ENCODE assay signal across 8 cellular contexts in genomic region chr3:67654832-67655152, GRCh38. TPM values are rescaled to one million over a fixed set of nuclear protein-coding genes. Genes with fewer than 3 reads are reported as not detected.
DNase-seq lines count a peak whose midpoint lies in the region; ATAC-seq, FAIRE-seq and TF ChIP-seq lines count a peak whose summit lies in the region.

No MANE protein-coding gene starts in this region.

- TF ChIP-seq POLR2A in H54 (IDR thresholded peaks at IDR 0.05; ENCODE audit: low read depth, low read length): no peak

- ATAC-seq in SK-N-SH treated with all-trans-retinoic acid at 6 μM for 48 hours (no peak), GM21786 (IDR thresholded peaks at IDR 0.05; ENCODE audit: unreplicated experiment) (no peak), HG02642 (IDR thresholded peaks at IDR 0.05; ENCODE audit: poor library complexity, unreplicated experiment) (no peak)
- no peak for ATAC-seq in stimulated activated memory B cell treated with anti-CD40 and anti-IgM and Interleukin-4, amounts not matched to agents 10 μg/mL and 1 μg/mL and 100 μg/mL, for 72 hours

- H3K79me2 ChIP-seq in SK-N-SH (ENCODE audit: insufficient read depth): peaks cover 47% of the 10 kb centered on the region

- peaks cover 0 to 6% of the 10 kb centered on the region in 2 experiments for H3K36me3 ChIP-seq in SK-N-SH (replicated peaks in 1 of 2; ENCODE audit: control insufficient read depth in 1 of 2, insufficient read depth in 2 of 2, low read length in 1 of 2)

- H3K9me3 ChIP-seq in SK-N-SH: no peaks in the 10 kb centered on the region

- H3K4me2 ChIP-seq in SK-N-SH: peak overlapping the region; percentile 81

- no peak for TF ChIP-seq CTCF in SK-N-SH (IDR thresholded peaks at IDR 0.05)

- H3K9me3 Mint-ChIP-seq in activated T-helper 2 cell treated with anti-CD3 and anti-CD28 coated beads, Interferon-gamma antibody, Interleukin-2, Interleukin-4, amounts not matched to agents 10 μg/mL and 5 μg/mL and 100 μg/mL, durations not matched to agents 14 hours and 24 hours and 36 hours: peaks cover 15% of the 10 kb centered on the region
- H3K9me3 Mint-ChIP-seq in stimulated activated memory B cell treated with anti-CD40 and anti-IgM and Interleukin-4, amounts not matched to agents 10 μg/mL and 1 μg/mL and 100 μg/mL, for 72 hours: no peaks in the 10 kb centered on the region

- H3K27ac ChIP-seq in SK-N-SH (ENCODE audit: low read depth in 2 of 2, low read length in 1 of 2): peak overlapping the region; percentile 88 to 91

- H3K9ac ChIP-seq in SK-N-SH: peak overlapping the region; percentile 99

- H3K27ac Mint-ChIP-seq in activated T-helper 2 cell treated with anti-CD3 and anti-CD28 coated beads, Interferon-gamma antibody, Interleukin-2, Interleukin-4, amounts not matched to agents 10 μg/mL and 5 μg/mL and 100 μg/mL, durations not matched to agents 14 hours and 24 hours and 36 hours: peak overlapping the region; percentile 76
- peak overlapping the region; percentile 87 for H3K27ac Mint-ChIP-seq in stimulated activated memory B cell treated with anti-CD40 and anti-IgM and Interleukin-4, amounts not matched to agents 10 μg/mL and 1 μg/mL and 100 μg/mL, for 72 hours

- H3K27me3 Mint-ChIP-seq in activated T-helper 2 cell treated with anti-CD3 and anti-CD28 coated beads, Interferon-gamma antibody, Interleukin-2, Interleukin-4, amounts not matched to agents 10 μg/mL and 5 μg/mL and 100 μg/mL, durations not matched to agents 14 hours and 24 hours and 36 hours (ENCODE audit: low read depth): peaks cover 4% of the 10 kb centered on the region
- no peaks in the 10 kb centered on the region for H3K27me3 Mint-ChIP-seq in stimulated activated memory B cell treated with anti-CD40 and anti-IgM and Interleukin-4, amounts not matched to agents 10 μg/mL and 1 μg/mL and 100 μg/mL, for 72 hours

- CTCF ChIA-PET in SK-N-SH (lab: Yijun Ruan, JAX): interaction anchor here (1.1 to 2.5 kb wide), 5 partner anchors 10 to 270 kb away, joined by 3 to 6 read pairs (median 3); no protein-coding TSS in a partner anchor

- H2AFZ ChIP-seq in SK-N-SH (ENCODE audit: low read depth): peak overlapping the region; percentile 93

- intact Hi-C loops in activated T-helper 2 cell treated with anti-CD3 and anti-CD28 coated beads, Interferon-gamma antibody, Interleukin-2, Interleukin-4, amounts not matched to agents 10 μg/mL and 5 μg/mL and 100 μg/mL, durations not matched to agents 14 hours and 24 hours and 36 hours (cut with micrococcal nuclease): loop anchor here (1.0 to 10.0 kb wide), 8 partner anchors 19 to 1430 kb away; partner anchors contain the start of genes ARL6IP5, KBTBD8 and UBA3

- H3K4me1 ChIP-seq in SK-N-SH (ENCODE audit: control insufficient read depth in 1 of 2, insufficient read depth in 2 of 2, low read depth in 1 of 2, low read length in 1 of 2): peaks cover 0 to 10% of the 10 kb centered on the region in 2 experiments; a peak in 2 of 4 replicates

- H3K4me1 Mint-ChIP-seq in activated T-helper 2 cell treated with anti-CD3 and anti-CD28 coated beads, Interferon-gamma antibody, Interleukin-2, Interleukin-4, amounts not matched to agents 10 μg/mL and 5 μg/mL and 100 μg/mL, durations not matched to agents 14 hours and 24 hours and 36 hours (ENCODE audit: low read depth): peaks cover 47% of the 10 kb centered on the region
- H3K4me1 Mint-ChIP-seq in stimulated activated memory B cell treated with anti-CD40 and anti-IgM and Interleukin-4, amounts not matched to agents 10 μg/mL and 1 μg/mL and 100 μg/mL, for 72 hours: peaks cover 49% of the 10 kb centered on the region

- no peak for FAIRE-seq in H54 (lab: Jason Lieb, UNC)

- no peaks in the 10 kb centered on the region for H4K20me1 ChIP-seq in SK-N-SH (ENCODE audit: insufficient read depth)

- WGBS in SK-N-SH (ENCODE audit: low lambda C conversion rate): 20% methylated on average over 1 of the region's 11 CpGs

- DNase-seq in SK-N-SH (no peak), H54 (ENCODE audit: insufficient read length, low spot score) (no peak)
- no peak for DNase-seq in activated T-helper 2 cell treated with anti-CD3 and anti-CD28 coated beads, Interferon-gamma antibody, Interleukin-2, Interleukin-4, amounts not matched to agents 10 μg/mL and 5 μg/mL and 100 μg/mL, durations not matched to agents 14 hours and 24 hours and 36 hours (ENCODE audit: low spot score)

- H3K4me3 ChIP-seq in SK-N-SH (ENCODE audit: low read depth in 2 of 2, low read length in 1 of 2) (peak overlapping the region; percentile 69 to 90), iPS-11a (ENCODE audit: low read depth, low read length) (peak overlapping the region; percentile 9)

- no peaks in the 10 kb centered on the region for H3K9me2 ChIP-seq in SK-N-SH

- TF ChIP-seq RAD21 in SK-N-SH (IDR thresholded peaks at IDR 0.05; ENCODE audit: low read length): no peak

- H3K27me3 ChIP-seq in SK-N-SH (ENCODE audit: insufficient read depth): no peaks in the 10 kb centered on the region

- H3K36me3 Mint-ChIP-seq in activated T-helper 2 cell treated with anti-CD3 and anti-CD28 coated beads, Interferon-gamma antibody, Interleukin-2, Interleukin-4, amounts not matched to agents 10 μg/mL and 5 μg/mL and 100 μg/mL, durations not matched to agents 14 hours and 24 hours and 36 hours (ENCODE audit: low read depth): peaks cover 28% of the 10 kb centered on the region
- peaks cover 14% of the 10 kb centered on the region for H3K36me3 Mint-ChIP-seq in stimulated activated memory B cell treated with anti-CD40 and anti-IgM and Interleukin-4, amounts not matched to agents 10 μg/mL and 1 μg/mL and 100 μg/mL, for 72 hours

- no peak for TF ChIP-seq EP300 in SK-N-SH (IDR thresholded peaks at IDR 0.05; ENCODE audit: borderline replicate concordance in 1 of 2, low read depth in 1 of 2, low read length in 1 of 2)

- H3F3A ChIP-seq in SK-N-SH (replicated peaks; ENCODE audit: insufficient read depth): peaks cover 14% of the 10 kb centered on the region

- POLR2A ChIA-PET in SK-N-SH (lab: Yijun Ruan, JAX): interaction anchor here (0.6 to 1.4 kb wide), 3 partner anchors 10 to 160 kb away, joined by 3 read pairs; no protein-coding TSS in a partner anchor

- H3K4me3 Mint-ChIP-seq in activated T-helper 2 cell treated with anti-CD3 and anti-CD28 coated beads, Interferon-gamma antibody, Interleukin-2, Interleukin-4, amounts not matched to agents 10 μg/mL and 5 μg/mL and 100 μg/mL, durations not matched to agents 14 hours and 24 hours and 36 hours (ENCODE audit: low read depth): peak overlapping the region; percentile 78
- peak overlapping the region; percentile 81 for H3K4me3 Mint-ChIP-seq in stimulated activated memory B cell treated with anti-CD40 and anti-IgM and Interleukin-4, amounts not matched to agents 10 μg/mL and 1 μg/mL and 100 μg/mL, for 72 hours

TF ChIP-seq in SK-N-SH, 30 proteins besides CTCF, POLR2A, EP300 and RAD21 (continues in another document):
- TF ChIP-seq FOXM1 (IDR thresholded peaks at IDR 0.05; ENCODE audit: low read depth) (no peak), FOSL2 (IDR thresholded peaks at IDR 0.05; ENCODE audit: borderline replicate concordance, low read depth) (no peak), RCOR1 (IDR thresholded peaks at IDR 0.05; ENCODE audit: low read length) (no peak), SMC3 (IDR thresholded peaks at IDR 0.05; ENCODE audit: low read depth, low read length) (no peak), ELF1 (IDR thresholded peaks at IDR 0.05) (no peak), GATA2 (CRISPR knock-in tag; IDR thresholded peaks at IDR 0.05) (no peak), TEAD4 (IDR thresholded peaks at IDR 0.05; ENCODE audit: borderline replicate concordance, insufficient read depth) (no peak), GABPA (IDR thresholded peaks at IDR 0.05; ENCODE audit: low read depth) (no peak), YY1 (IDR thresholded peaks at IDR 0.05; ENCODE audit: low read depth) (no peak), SIN3A (IDR thresholded peaks at IDR 0.05; ENCODE audit: borderline replicate concordance, low read depth, low read length) (no peak)
- TF ChIP-seq, protein P1, sequence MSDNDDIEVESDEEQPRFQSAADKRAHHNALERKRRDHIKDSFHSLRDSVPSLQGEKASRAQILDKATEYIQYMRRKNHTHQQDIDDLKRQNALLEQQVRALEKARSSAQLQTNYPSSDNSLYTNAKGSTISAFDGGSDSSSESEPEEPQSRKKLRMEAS (IDR thresholded peaks at IDR 0.05; ENCODE audit: low read depth): no peak

TF ChIP-seq in SK-N-SH treated with all-trans-retinoic acid at 6 μM for 48 hours, 23 proteins besides CTCF, POLR2A, EP300 and RAD21 (continues in another document):
- no peak for TF ChIP-seq OSR1 (CRISPR knock-in tag; IDR thresholded peaks at IDR 0.05)
- TF ChIP-seq ZNF8 (CRISPR knock-in tag; IDR thresholded peaks at IDR 0.05): no peak
- no peak for TF ChIP-seq ARNTL (CRISPR knock-in tag; IDR thresholded peaks at IDR 0.05; ENCODE audit: borderline replicate concordance, low read depth)
- no peak for TF ChIP-seq ZNF70 (CRISPR knock-in tag; IDR thresholded peaks at IDR 0.05)
- no peak for TF ChIP-seq CREB5 (CRISPR knock-in tag; IDR thresholded peaks at IDR 0.05; ENCODE audit: low read depth)
- no peak for TF ChIP-seq ESRRG (CRISPR knock-in tag; IDR thresholded peaks at IDR 0.05)
- TF ChIP-seq RARB (CRISPR knock-in tag; IDR thresholded peaks at IDR 0.05): no peak
- TF ChIP-seq TOX (CRISPR knock-in tag; IDR thresholded peaks at IDR 0.05; ENCODE audit: borderline replicate concordance): no peak
- TF ChIP-seq CSDC2 (CRISPR knock-in tag; IDR thresholded peaks at IDR 0.05): no peak
- TF ChIP-seq ZFP30 (CRISPR knock-in tag; IDR thresholded peaks at IDR 0.05): no peak
- no peak for TF ChIP-seq TCF4 (CRISPR knock-in tag; IDR thresholded peaks at IDR 0.05; ENCODE audit: borderline replicate concordance)
- TF ChIP-seq BACH2 (CRISPR knock-in tag; IDR thresholded peaks at IDR 0.05; ENCODE audit: borderline replicate concordance): no peak
- no peak for TF ChIP-seq ZC3H10 (CRISPR knock-in tag; IDR thresholded peaks at IDR 0.05)
- TF ChIP-seq ISL1 (CRISPR knock-in tag; IDR thresholded peaks at IDR 0.05): no peak

RNA-seq across cellular contexts. Expression of gene SUCLG2, which starts 0.4 kb away (rescaled TPM):
- polyA plus RNA-seq in SK-N-SH (2012; rRNA removed): 20.2 and 23.3 TPM in 2 replicates
- polyA plus RNA-seq in SK-N-SH (2012; cell fraction: cytosol; rRNA removed): 33.0 and 37.3 TPM in 2 replicates
- polyA plus RNA-seq in SK-N-SH (2012; cell fraction: nucleus; rRNA removed): 6.8 and 12.7 TPM in 2 replicates
- 36.3 and 38.1 TPM in 2 replicates for total RNA-seq in activated T-helper 2 cell treated with anti-CD3 and anti-CD28 coated beads, Interferon-gamma antibody, Interleukin-2, Interleukin-4, amounts not matched to agents 10 μg/mL and 5 μg/mL and 100 μg/mL, durations not matched to agents 14 hours and 24 hours and 36 hours
